13 cellular contexts compared by ENCODE assay signal in genomic region chr5:71905804-71906711, GRCh38.
A peak's percentile ranks its signal among the peaks of the same experiment; 100 is the strongest.
DNase-seq lines count a peak whose midpoint lies in the region; ATAC-seq, FAIRE-seq and TF ChIP-seq lines count a peak whose summit lies in the region.
"Had no signal": no experiment of that assay in that cellular context is flagged by ENCODE, and none has a peak within 500 bp of the region (broad histone marks: within the 10 kb centered on the region; RNA-seq: fewer than 3 reads in every experiment).

No MANE protein-coding gene starts in this region.

- H4K20me1 ChIP-seq in keratinocyte (ENCODE audit: control insufficient read depth, extremely low read depth, insufficient read depth, low read length) = no peaks in the 10 kb centered on the region

- no peaks in the 10 kb centered on the region for H3K9me1 ChIP-seq in keratinocyte (ENCODE audit: control insufficient read depth, extremely low read depth, insufficient read depth, low read length)

- peaks cover 5% of the 10 kb centered on the region for H3K9me3 Mint-ChIP-seq in type B pancreatic cell

- intact Hi-C loops in Right ventricle myocardium superior (cut with DNase I) (no loop called here), Right ventricle myocardium inferior (cut with DNase I) (no loop called here)

- TF ChIP-seq CTCF in keratinocyte (optimal IDR thresholded peaks at IDR 0.05 in 1 of 3, IDR thresholded peaks at IDR 0.05 in 1 of 3, conservative IDR thresholded peaks at IDR 0.05 in 1 of 3; ENCODE audit: extremely low read depth in 1 of 3, insufficient read depth in 2 of 3, low read length in 3 of 3) = no peak
- TF ChIP-seq CTCF in type B pancreatic cell (conservative IDR thresholded peaks at IDR 0.05) = no peak

- H3K27me3 ChIP-seq in keratinocyte (ENCODE audit: control insufficient read depth, extremely low read depth, insufficient read depth, low read length) = no peaks in the 10 kb centered on the region
- H3K27me3 ChIP-seq: adrenal gland had no signal

- no peaks in the 10 kb centered on the region for H3K9me3 ChIP-seq in keratinocyte (ENCODE audit: control insufficient read depth, low read depth, low read length)
- H3K9me3 ChIP-seq: adrenal gland had no signal

- DNase-seq in Right ventricle myocardium superior (no peak), Right ventricle myocardium inferior (ENCODE audit: missing footprints) (no peak), SHP77 treated with DMSO at 0.1 percent for 48 hours (lab: John Stamatoyannopoulos, UW) (peak; percentile 70), keratinocyte (ENCODE audit: low read depth, low spot score) (no peak), type B pancreatic cell (ENCODE audit: extremely low spot score, unreplicated experiment) (no peak)
- DNase-seq in activated CD8-positive, alpha-beta memory T cell treated with anti-CD3 and anti-CD28 coated beads, Interleukin-2, amount 50 U/mL, for 4 hours = no peak
- no peak for DNase-seq in stimulated activated naive CD4-positive, alpha-beta T cell (lab: John Stamatoyannopoulos, UW)
- DNase-seq: naive B cell; stimulated activated naive CD4-positive, alpha-beta T cell treated with Interleukin-2 at 50 U/mL for 16 hours; T-cell had no signal

- no peak for FAIRE-seq in keratinocyte (lab: Jason Lieb, UNC)

- H3K4me1 ChIP-seq in keratinocyte (ENCODE audit: control insufficient read depth, extremely low read depth, insufficient read depth, low read length) = peaks cover 17% of the 10 kb centered on the region

- H3K36me3 Mint-ChIP-seq in type B pancreatic cell = peaks cover 4% of the 10 kb centered on the region
- H3K36me3 Mint-ChIP-seq: IgD-negative memory B cell, naive B cell, T-cell had no signal

- peak overlapping the region; percentile 11 for H3K4me2 ChIP-seq in keratinocyte (ENCODE audit: control insufficient read depth, extremely low read depth, insufficient read depth, low read depth, low read length)

- no peaks in the 10 kb centered on the region for H3K36me3 ChIP-seq in keratinocyte (ENCODE audit: control insufficient read depth in 2 of 2, extremely low read depth in 1 of 2, insufficient read depth in 2 of 2, low read length in 2 of 2)
- H3K36me3 ChIP-seq: adrenal gland had no signal

- no peak overlapping the region for H3K9ac ChIP-seq in keratinocyte (ENCODE audit: control insufficient read depth, extremely low read depth, insufficient read depth, low read length)

- H3K4me3 Mint-ChIP-seq in type B pancreatic cell = peak overlapping the region; percentile 3
- H3K4me3 Mint-ChIP-seq: IgD-negative memory B cell, T-cell had no signal

- dilution Hi-C loops in keratinocyte (cut with MboI; ENCODE audit: extremely low pct_ligation_motif_present, low sequenced_read_pairs) = no loop called here

- H3K27ac ChIP-seq in keratinocyte (ENCODE audit: control insufficient read depth, insufficient read depth, low read length) = peak overlapping the region; percentile 1
- H3K27ac ChIP-seq: adrenal gland had no signal

- ATAC-seq in Right ventricle myocardium superior (ENCODE audit: poor library complexity) (peak; percentile 36), Right ventricle myocardium inferior (no peak), HG02759 (IDR thresholded peaks at IDR 0.05; ENCODE audit: unreplicated experiment) (no peak)
- ATAC-seq: T-cell had no signal

- H3K27me3 Mint-ChIP-seq in type B pancreatic cell = peaks cover 2% of the 10 kb centered on the region

- H3K79me2 ChIP-seq in keratinocyte (ENCODE audit: control insufficient read depth, insufficient read depth, low read length) = no peaks in the 10 kb centered on the region

- H3K4me1 Mint-ChIP-seq in type B pancreatic cell (ENCODE audit: unreplicated experiment) = peaks cover 23% of the 10 kb centered on the region
- H3K4me1 Mint-ChIP-seq: IgD-negative memory B cell, naive B cell, T-cell had no signal

- no peak overlapping the region for H3K4me3 ChIP-seq in keratinocyte (ENCODE audit: control insufficient read depth in 2 of 3, extremely low read depth in 1 of 3, insufficient read depth in 2 of 3, low read depth in 1 of 3, low read length in 3 of 3)
- H3K4me3 ChIP-seq: adrenal gland had no signal

- no peak overlapping the region for H2AFZ ChIP-seq in keratinocyte (ENCODE audit: control insufficient read depth, low read length)

- H3K27ac Mint-ChIP-seq in type B pancreatic cell = peak overlapping the region; percentile 84
- H3K27ac Mint-ChIP-seq: IgD-negative memory B cell, T-cell had no signal
